ENCODE assay signal across 1 cellular context in the genomic region with DNA sequence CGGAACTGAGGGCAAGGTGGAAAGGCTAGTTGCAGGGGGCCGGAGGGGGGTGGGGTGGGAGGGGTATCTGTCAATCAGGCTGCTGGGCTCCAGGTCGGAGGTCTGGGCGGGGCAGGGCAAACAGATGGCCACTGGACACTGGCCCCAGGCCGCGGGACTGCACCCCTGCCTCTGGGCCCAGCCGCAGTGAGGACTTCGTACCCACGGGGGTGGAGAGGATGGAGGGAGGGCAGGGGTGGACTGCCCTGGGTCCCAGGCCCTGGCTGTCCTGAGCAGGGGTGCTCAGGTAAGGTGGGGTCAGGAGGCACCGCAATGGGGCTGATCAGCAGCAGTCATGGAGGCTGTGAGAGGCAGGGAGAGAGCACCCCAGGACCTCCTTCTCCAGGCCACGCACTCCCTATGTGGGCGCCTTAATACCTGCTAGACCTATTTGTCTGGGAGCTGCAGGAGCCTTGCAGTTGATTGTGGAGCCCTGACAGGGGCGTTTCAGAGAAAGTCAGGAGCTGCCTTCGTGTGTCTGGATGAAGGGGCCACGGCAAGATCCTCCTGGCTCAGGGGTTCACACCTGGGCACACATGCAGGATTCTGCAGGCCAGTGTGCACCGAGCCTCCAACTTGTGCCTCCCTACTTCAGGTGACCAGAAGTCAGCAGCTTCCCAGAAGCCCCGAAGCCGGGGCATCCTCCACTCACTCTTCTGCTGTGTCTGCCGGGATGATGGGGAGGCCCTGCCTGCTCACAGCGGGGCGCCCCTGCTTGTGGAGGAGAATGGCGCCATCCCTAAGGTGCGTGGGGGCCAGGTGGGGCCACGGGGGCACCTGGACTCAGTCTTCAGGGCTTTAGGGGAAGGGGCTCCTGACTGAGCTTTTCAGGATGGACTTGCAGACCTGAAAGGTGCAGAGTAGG.
TF ChIP-seq lines count a peak whose summit lies in the region.

No MANE protein-coding gene starts in this region.

TF ChIP-seq in HepG2, 621 proteins besides CTCF, POLR2A, EP300 and RAD21 (continued from another document and continues in another):
- TF ChIP-seq, protein P1, sequence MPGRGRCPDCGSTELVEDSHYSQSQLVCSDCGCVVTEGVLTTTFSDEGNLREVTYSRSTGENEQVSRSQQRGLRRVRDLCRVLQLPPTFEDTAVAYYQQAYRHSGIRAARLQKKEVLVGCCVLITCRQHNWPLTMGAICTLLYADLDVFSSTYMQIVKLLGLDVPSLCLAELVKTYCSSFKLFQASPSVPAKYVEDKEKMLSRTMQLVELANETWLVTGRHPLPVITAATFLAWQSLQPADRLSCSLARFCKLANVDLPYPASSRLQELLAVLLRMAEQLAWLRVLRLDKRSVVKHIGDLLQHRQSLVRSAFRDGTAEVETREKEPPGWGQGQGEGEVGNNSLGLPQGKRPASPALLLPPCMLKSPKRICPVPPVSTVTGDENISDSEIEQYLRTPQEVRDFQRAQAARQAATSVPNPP (CRISPR knock-in tag; IDR thresholded peaks at IDR 0.05), result 0 out of 2 replicates have a peak, but pooled peaks have one; percentile 77
- TF ChIP-seq ZNF367 (CRISPR knock-in tag; IDR thresholded peaks at IDR 0.05; ENCODE audit: borderline replicate concordance) (no peak), HNRNPH1 (optimal IDR thresholded peaks at IDR 0.05; ENCODE audit: low read depth, low read length) (no peak), TEAD3 (CRISPR knock-in tag; optimal IDR thresholded peaks at IDR 0.05; ENCODE audit: borderline replicate concordance) (peak; percentile 89), ZNF34 (CRISPR knock-in tag; IDR thresholded peaks at IDR 0.05; ENCODE audit: borderline replicate concordance) (peak; percentile 95; the same call in 1 of the 2 replicates), SNRNP70 (IDR thresholded peaks at IDR 0.05; ENCODE audit: low read depth, low read length) (no peak), NFE2L2 (IDR thresholded peaks at IDR 0.05; ENCODE audit: low read length) (no peak), GTF3A (CRISPR knock-in tag; conservative IDR thresholded peaks at IDR 0.05) (peak; percentile 90), ZFX (CRISPR knock-in tag; IDR thresholded peaks at IDR 0.05; ENCODE audit: low read depth) (peak; percentile 96), ARHGAP35 (CRISPR knock-in tag; IDR thresholded peaks at IDR 0.05; ENCODE audit: borderline replicate concordance) (no peak), KDM4B (CRISPR knock-in tag; IDR thresholded peaks at IDR 0.05) (0 out of 2 replicates have a peak, but pooled peaks have one; percentile 6), CAMTA2 (CRISPR knock-in tag; IDR thresholded peaks at IDR 0.05; ENCODE audit: borderline replicate concordance) (no peak), KDM2A (CRISPR knock-in tag; IDR thresholded peaks at IDR 0.05; ENCODE audit: borderline replicate concordance, low read depth) (peak; percentile 87; the same call in 1 of the 2 replicates), ZNF556 (CRISPR knock-in tag; IDR thresholded peaks at IDR 0.05; ENCODE audit: borderline replicate concordance) (peak; percentile 97), GATAD1 (CRISPR knock-in tag; IDR thresholded peaks at IDR 0.05) (peak; percentile 79; the same call in 1 of the 2 replicates), ZNF781 (CRISPR knock-in tag; IDR thresholded peaks at IDR 0.05; ENCODE audit: borderline replicate concordance, not compliant biosample characterization) (peak; percentile 38), HNRNPK (IDR thresholded peaks at IDR 0.05; ENCODE audit: low read depth, low read length, poor library complexity, severe bottlenecking) (peak; percentile 56)
- TF ChIP-seq, protein P2, sequence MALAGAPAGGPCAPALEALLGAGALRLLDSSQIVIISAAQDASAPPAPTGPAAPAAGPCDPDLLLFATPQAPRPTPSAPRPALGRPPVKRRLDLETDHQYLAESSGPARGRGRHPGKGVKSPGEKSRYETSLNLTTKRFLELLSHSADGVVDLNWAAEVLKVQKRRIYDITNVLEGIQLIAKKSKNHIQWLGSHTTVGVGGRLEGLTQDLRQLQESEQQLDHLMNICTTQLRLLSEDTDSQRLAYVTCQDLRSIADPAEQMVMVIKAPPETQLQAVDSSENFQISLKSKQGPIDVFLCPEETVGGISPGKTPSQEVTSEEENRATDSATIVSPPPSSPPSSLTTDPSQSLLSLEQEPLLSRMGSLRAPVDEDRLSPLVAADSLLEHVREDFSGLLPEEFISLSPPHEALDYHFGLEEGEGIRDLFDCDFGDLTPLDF (CRISPR knock-in tag; IDR thresholded peaks at IDR 0.05), result no peak
- TF ChIP-seq, protein P3, sequence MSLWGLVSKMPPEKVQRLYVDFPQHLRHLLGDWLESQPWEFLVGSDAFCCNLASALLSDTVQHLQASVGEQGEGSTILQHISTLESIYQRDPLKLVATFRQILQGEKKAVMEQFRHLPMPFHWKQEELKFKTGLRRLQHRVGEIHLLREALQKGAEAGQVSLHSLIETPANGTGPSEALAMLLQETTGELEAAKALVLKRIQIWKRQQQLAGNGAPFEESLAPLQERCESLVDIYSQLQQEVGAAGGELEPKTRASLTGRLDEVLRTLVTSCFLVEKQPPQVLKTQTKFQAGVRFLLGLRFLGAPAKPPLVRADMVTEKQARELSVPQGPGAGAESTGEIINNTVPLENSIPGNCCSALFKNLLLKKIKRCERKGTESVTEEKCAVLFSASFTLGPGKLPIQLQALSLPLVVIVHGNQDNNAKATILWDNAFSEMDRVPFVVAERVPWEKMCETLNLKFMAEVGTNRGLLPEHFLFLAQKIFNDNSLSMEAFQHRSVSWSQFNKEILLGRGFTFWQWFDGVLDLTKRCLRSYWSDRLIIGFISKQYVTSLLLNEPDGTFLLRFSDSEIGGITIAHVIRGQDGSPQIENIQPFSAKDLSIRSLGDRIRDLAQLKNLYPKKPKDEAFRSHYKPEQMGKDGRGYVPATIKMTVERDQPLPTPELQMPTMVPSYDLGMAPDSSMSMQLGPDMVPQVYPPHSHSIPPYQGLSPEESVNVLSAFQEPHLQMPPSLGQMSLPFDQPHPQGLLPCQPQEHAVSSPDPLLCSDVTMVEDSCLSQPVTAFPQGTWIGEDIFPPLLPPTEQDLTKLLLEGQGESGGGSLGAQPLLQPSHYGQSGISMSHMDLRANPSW (CRISPR knock-in tag; IDR thresholded peaks at IDR 0.05; ENCODE audit: borderline replicate concordance), result no peak; the same call in 1 of the 2 replicates
- TF ChIP-seq, protein P4, sequence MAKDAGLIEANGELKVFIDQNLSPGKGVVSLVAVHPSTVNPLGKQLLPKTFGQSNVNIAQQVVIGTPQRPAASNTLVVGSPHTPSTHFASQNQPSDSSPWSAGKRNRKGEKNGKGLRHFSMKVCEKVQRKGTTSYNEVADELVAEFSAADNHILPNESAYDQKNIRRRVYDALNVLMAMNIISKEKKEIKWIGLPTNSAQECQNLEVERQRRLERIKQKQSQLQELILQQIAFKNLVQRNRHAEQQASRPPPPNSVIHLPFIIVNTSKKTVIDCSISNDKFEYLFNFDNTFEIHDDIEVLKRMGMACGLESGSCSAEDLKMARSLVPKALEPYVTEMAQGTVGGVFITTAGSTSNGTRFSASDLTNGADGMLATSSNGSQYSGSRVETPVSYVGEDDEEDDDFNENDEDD (CRISPR knock-in tag; IDR thresholded peaks at IDR 0.05; ENCODE audit: borderline replicate concordance), result peak; percentile 65
- TF ChIP-seq, protein P5, sequence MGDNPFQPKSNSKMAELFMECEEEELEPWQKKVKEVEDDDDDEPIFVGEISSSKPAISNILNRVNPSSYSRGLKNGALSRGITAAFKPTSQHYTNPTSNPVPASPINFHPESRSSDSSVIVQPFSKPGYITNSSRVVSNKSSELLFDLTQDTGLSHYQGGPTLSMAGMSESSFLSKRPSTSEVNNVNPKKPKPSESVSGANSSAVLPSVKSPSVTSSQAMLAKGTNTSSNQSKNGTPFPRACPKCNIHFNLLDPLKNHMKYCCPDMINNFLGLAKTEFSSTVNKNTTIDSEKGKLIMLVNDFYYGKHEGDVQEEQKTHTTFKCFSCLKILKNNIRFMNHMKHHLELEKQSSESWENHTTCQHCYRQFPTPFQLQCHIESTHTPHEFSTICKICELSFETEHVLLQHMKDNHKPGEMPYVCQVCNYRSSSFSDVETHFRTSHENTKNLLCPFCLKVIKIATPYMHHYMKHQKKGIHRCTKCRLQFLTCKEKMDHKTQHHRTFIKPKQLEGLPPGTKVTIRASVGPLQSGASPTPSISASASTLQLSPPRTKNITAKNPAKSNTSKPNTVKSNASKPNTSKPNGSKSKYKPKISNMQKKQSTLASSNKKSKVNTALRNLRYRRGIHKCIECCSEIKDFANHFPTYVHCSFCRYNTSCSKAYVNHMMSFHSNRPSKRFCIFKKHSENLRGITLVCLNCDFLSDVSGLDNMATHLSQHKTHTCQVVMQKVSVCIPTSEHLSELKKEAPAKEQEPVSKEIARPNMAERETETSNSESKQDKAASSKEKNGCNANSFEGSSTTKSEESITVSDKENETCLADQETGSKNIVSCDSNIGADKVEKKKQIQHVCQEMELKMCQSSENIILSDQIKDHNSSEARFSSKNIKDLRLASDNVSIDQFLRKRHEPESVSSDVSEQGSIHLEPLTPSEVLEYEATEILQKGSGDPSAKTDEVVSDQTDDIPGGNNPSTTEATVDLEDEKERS (CRISPR knock-in tag; IDR thresholded peaks at IDR 0.05), result peak; percentile 83; the same call in 1 of the 2 replicates
- TF ChIP-seq, protein P6, sequence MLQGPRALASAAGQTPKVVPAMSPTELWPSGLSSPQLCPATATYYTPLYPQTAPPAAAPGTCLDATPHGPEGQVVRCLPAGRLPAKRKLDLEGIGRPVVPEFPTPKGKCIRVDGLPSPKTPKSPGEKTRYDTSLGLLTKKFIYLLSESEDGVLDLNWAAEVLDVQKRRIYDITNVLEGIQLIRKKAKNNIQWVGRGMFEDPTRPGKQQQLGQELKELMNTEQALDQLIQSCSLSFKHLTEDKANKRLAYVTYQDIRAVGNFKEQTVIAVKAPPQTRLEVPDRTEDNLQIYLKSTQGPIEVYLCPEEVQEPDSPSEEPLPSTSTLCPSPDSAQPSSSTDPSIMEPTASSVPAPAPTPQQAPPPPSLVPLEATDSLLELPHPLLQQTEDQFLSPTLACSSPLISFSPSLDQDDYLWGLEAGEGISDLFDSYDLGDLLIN (CRISPR knock-in tag; IDR thresholded peaks at IDR 0.05; ENCODE audit: borderline replicate concordance), result no peak
- TF ChIP-seq, protein P7, sequence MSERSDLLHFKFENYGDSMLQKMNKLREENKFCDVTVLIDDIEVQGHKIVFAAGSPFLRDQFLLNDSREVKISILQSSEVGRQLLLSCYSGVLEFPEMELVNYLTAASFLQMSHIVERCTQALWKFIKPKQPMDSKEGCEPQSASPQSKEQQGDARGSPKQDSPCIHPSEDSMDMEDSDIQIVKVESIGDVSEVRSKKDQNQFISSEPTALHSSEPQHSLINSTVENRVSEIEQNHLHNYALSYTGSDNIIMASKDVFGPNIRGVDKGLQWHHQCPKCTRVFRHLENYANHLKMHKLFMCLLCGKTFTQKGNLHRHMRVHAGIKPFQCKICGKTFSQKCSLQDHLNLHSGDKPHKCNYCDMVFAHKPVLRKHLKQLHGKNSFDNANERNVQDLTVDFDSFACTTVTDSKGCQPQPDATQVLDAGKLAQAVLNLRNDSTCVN (CRISPR knock-in tag; IDR thresholded peaks at IDR 0.05; ENCODE audit: borderline replicate concordance), result 0 out of 2 replicates have a peak, but pooled peaks have one; percentile 36
- TF ChIP-seq, protein P8, sequence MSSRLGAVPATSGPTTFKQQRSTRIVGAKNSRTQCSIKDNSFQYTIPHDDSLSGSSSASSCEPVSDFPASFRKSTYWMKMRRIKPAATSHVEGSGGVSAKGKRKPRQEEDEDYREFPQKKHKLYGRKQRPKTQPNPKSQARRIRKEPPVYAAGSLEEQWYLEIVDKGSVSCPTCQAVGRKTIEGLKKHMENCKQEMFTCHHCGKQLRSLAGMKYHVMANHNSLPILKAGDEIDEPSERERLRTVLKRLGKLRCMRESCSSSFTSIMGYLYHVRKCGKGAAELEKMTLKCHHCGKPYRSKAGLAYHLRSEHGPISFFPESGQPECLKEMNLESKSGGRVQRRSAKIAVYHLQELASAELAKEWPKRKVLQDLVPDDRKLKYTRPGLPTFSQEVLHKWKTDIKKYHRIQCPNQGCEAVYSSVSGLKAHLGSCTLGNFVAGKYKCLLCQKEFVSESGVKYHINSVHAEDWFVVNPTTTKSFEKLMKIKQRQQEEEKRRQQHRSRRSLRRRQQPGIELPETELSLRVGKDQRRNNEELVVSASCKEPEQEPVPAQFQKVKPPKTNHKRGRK (CRISPR knock-in tag; IDR thresholded peaks at IDR 0.05), result no peak; the same call in 1 of the 2 replicates
- TF ChIP-seq, protein P9, sequence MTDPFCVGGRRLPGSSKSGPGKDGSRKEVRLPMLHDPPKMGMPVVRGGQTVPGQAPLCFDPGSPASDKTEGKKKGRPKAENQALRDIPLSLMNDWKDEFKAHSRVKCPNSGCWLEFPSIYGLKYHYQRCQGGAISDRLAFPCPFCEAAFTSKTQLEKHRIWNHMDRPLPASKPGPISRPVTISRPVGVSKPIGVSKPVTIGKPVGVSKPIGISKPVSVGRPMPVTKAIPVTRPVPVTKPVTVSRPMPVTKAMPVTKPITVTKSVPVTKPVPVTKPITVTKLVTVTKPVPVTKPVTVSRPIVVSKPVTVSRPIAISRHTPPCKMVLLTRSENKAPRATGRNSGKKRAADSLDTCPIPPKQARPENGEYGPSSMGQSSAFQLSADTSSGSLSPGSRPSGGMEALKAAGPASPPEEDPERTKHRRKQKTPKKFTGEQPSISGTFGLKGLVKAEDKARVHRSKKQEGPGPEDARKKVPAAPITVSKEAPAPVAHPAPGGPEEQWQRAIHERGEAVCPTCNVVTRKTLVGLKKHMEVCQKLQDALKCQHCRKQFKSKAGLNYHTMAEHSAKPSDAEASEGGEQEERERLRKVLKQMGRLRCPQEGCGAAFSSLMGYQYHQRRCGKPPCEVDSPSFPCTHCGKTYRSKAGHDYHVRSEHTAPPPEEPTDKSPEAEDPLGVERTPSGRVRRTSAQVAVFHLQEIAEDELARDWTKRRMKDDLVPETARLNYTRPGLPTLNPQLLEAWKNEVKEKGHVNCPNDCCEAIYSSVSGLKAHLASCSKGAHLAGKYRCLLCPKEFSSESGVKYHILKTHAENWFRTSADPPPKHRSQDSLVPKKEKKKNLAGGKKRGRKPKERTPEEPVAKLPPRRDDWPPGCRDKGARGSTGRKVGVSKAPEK (CRISPR knock-in tag; IDR thresholded peaks at IDR 0.05; ENCODE audit: borderline replicate concordance), result no peak; the same call in 1 of the 2 replicates
- TF ChIP-seq, protein P10, sequence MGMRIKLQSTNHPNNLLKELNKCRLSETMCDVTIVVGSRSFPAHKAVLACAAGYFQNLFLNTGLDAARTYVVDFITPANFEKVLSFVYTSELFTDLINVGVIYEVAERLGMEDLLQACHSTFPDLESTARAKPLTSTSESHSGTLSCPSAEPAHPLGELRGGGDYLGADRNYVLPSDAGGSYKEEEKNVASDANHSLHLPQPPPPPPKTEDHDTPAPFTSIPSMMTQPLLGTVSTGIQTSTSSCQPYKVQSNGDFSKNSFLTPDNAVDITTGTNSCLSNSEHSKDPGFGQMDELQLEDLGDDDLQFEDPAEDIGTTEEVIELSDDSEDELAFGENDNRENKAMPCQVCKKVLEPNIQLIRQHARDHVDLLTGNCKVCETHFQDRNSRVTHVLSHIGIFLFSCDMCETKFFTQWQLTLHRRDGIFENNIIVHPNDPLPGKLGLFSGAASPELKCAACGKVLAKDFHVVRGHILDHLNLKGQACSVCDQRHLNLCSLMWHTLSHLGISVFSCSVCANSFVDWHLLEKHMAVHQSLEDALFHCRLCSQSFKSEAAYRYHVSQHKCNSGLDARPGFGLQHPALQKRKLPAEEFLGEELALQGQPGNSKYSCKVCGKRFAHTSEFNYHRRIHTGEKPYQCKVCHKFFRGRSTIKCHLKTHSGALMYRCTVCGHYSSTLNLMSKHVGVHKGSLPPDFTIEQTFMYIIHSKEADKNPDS (CRISPR knock-in tag; IDR thresholded peaks at IDR 0.05), result peak; percentile 93
- TF ChIP-seq, protein P11, sequence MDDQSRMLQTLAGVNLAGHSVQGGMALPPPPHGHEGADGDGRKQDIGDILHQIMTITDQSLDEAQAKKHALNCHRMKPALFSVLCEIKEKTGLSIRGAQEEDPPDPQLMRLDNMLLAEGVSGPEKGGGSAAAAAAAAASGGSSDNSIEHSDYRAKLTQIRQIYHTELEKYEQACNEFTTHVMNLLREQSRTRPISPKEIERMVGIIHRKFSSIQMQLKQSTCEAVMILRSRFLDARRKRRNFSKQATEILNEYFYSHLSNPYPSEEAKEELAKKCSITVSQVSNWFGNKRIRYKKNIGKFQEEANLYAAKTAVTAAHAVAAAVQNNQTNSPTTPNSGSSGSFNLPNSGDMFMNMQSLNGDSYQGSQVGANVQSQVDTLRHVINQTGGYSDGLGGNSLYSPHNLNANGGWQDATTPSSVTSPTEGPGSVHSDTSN (CRISPR knock-in tag; IDR thresholded peaks at IDR 0.05; ENCODE audit: borderline replicate concordance), result no peak
